14 cellular contexts compared by ENCODE assay signal in genomic region chr11:74269161-74269809, GRCh38. TPM values are rescaled to one million over a fixed set of nuclear protein-coding genes. Genes with fewer than 3 reads are reported as not detected.
DNase-seq lines count a peak whose midpoint lies in the region; ATAC-seq, FAIRE-seq and TF ChIP-seq lines count a peak whose summit lies in the region.
"Had no signal": no experiment of that assay in that cellular context is flagged by ENCODE, and none has a peak within 500 bp of the region (broad histone marks: within the 10 kb centered on the region; RNA-seq: fewer than 3 reads in every experiment).

No MANE protein-coding gene starts in this region.

- intact Hi-C loops in Right ventricle myocardium inferior (cut with DNase I): no loop called here

- H3K27me3 Mint-ChIP-seq in activated CD8-positive, alpha-beta T cell treated with anti-CD3 and anti-CD28 coated beads, Interleukin-2, amount 10 ng/mL, durations not matched to agents 7 days and 5 days (ENCODE audit: low read depth): peaks cover 29% of the 10 kb centered on the region

- H3K79me2 ChIP-seq in keratinocyte (ENCODE audit: control insufficient read depth, insufficient read depth, low read length): no peaks in the 10 kb centered on the region

- no peak for FAIRE-seq in keratinocyte (lab: Jason Lieb, UNC)

- H3K36me3 ChIP-seq in keratinocyte (ENCODE audit: control insufficient read depth in 2 of 2, extremely low read depth in 1 of 2, insufficient read depth in 2 of 2, low read length in 2 of 2): no peaks in the 10 kb centered on the region

- POLR2A ChIA-PET in activated CD8-positive, alpha-beta T cell treated with anti-CD3 and anti-CD28 coated beads, Interleukin-2, amount 10 ng/mL, durations not matched to agents 7 days and 5 days (lab: Charles Lee): no interaction called here

- H3K27ac ChIP-seq in keratinocyte (ENCODE audit: control insufficient read depth, insufficient read depth, low read length): no peak overlapping the region

- dilution Hi-C loops in keratinocyte (cut with MboI; ENCODE audit: extremely low pct_ligation_motif_present, low sequenced_read_pairs): loop anchor here (25.0 kb wide), 2 partner anchors 168 to 293 kb away; no protein-coding TSS in a partner anchor

- H3K4me3 ChIP-seq in AG10803 (ENCODE audit: low read length) (no peak overlapping the region), keratinocyte (ENCODE audit: control insufficient read depth in 2 of 3, extremely low read depth in 1 of 3, insufficient read depth in 2 of 3, low read depth in 1 of 3, low read length in 3 of 3) (no peak overlapping the region)

- no peaks in the 10 kb centered on the region for H3K36me3 Mint-ChIP-seq in activated CD8-positive, alpha-beta T cell treated with anti-CD3 and anti-CD28 coated beads, Interleukin-2, amount 10 ng/mL, durations not matched to agents 7 days and 5 days (ENCODE audit: low read depth)
- H3K36me3 Mint-ChIP-seq: stimulated activated memory B cell treated with anti-CD40 and anti-IgM and Interleukin-4, amounts not matched to agents 10 μg/mL and 1 μg/mL and 100 μg/mL, for 72 hours had no signal

- H4K20me1 ChIP-seq in keratinocyte (ENCODE audit: control insufficient read depth, extremely low read depth, insufficient read depth, low read length): no peaks in the 10 kb centered on the region

- no peaks in the 10 kb centered on the region for H3K9me1 ChIP-seq in keratinocyte (ENCODE audit: control insufficient read depth, extremely low read depth, insufficient read depth, low read length)

- no peak overlapping the region for H3K9ac ChIP-seq in keratinocyte (ENCODE audit: control insufficient read depth, extremely low read depth, insufficient read depth, low read length)

- H3K27me3 ChIP-seq in keratinocyte (ENCODE audit: control insufficient read depth, extremely low read depth, insufficient read depth, low read length): no peaks in the 10 kb centered on the region

- no peaks in the 10 kb centered on the region for H3K9me3 ChIP-seq in keratinocyte (ENCODE audit: control insufficient read depth, low read depth, low read length)

- H3K27ac Mint-ChIP-seq in activated CD8-positive, alpha-beta T cell treated with anti-CD3 and anti-CD28 coated beads, Interleukin-2, amount 10 ng/mL, durations not matched to agents 7 days and 5 days: no peak overlapping the region
- H3K27ac Mint-ChIP-seq: stimulated activated memory B cell treated with anti-CD40 and anti-IgM and Interleukin-4, amounts not matched to agents 10 μg/mL and 1 μg/mL and 100 μg/mL, for 72 hours had no signal

- H3K4me1 ChIP-seq in keratinocyte (ENCODE audit: control insufficient read depth, extremely low read depth, insufficient read depth, low read length): peaks cover 10% of the 10 kb centered on the region

- DNase-seq in AG10803 (ENCODE audit: low read depth): peak; percentile 50
- peak; percentile 62 for DNase-seq in H4 (ENCODE audit: low spot score)
- DNase-seq in activated CD8-positive, alpha-beta T cell treated with anti-CD3 and anti-CD28 coated beads, Interleukin-2, amount 10 ng/mL, durations not matched to agents 7 days and 5 days: peak; percentile 52
- no peak for DNase-seq in keratinocyte (ENCODE audit: low read depth, low spot score)
- DNase-seq in AG20443 (ENCODE audit: low spot score): no peak
- DNase-seq in Right ventricle myocardium inferior (ENCODE audit: missing footprints): no peak
- DNase-seq: caudate nucleus, GOT3, left ventricle myocardium superior, NCI-H2171, T1000 had no signal

- CTCF ChIA-PET in activated CD8-positive, alpha-beta T cell treated with anti-CD3 and anti-CD28 coated beads, Interleukin-2, amount 10 ng/mL, durations not matched to agents 7 days and 5 days (lab: Charles Lee): interaction anchor here (1.0 to 3.6 kb wide), 7 partner anchors 10 to 184 kb away, joined by 3 to 26 read pairs (median 5); no protein-coding TSS in a partner anchor

- peak; percentile 79 for ATAC-seq in activated CD8-positive, alpha-beta T cell treated with anti-CD3 and anti-CD28 coated beads, Interleukin-2, amount 10 ng/mL, durations not matched to agents 7 days and 5 days
- ATAC-seq in GM18858 (IDR thresholded peaks at IDR 0.05; ENCODE audit: unreplicated experiment) (no peak), HG02852 (IDR thresholded peaks at IDR 0.05; ENCODE audit: unreplicated experiment) (no peak), Right ventricle myocardium inferior (no peak)
- ATAC-seq: left ventricle myocardium superior; stimulated activated memory B cell treated with anti-CD40 and anti-IgM and Interleukin-4, amounts not matched to agents 10 μg/mL and 1 μg/mL and 100 μg/mL, for 72 hours had no signal

- peaks cover 20% of the 10 kb centered on the region for H3K4me1 Mint-ChIP-seq in activated CD8-positive, alpha-beta T cell treated with anti-CD3 and anti-CD28 coated beads, Interleukin-2, amount 10 ng/mL, durations not matched to agents 7 days and 5 days (ENCODE audit: low read depth)
- H3K4me1 Mint-ChIP-seq: stimulated activated memory B cell treated with anti-CD40 and anti-IgM and Interleukin-4, amounts not matched to agents 10 μg/mL and 1 μg/mL and 100 μg/mL, for 72 hours had no signal

- H3K4me3 Mint-ChIP-seq in activated CD8-positive, alpha-beta T cell treated with anti-CD3 and anti-CD28 coated beads, Interleukin-2, amount 10 ng/mL, durations not matched to agents 7 days and 5 days: no peak overlapping the region
- H3K4me3 Mint-ChIP-seq: stimulated activated memory B cell treated with anti-CD40 and anti-IgM and Interleukin-4, amounts not matched to agents 10 μg/mL and 1 μg/mL and 100 μg/mL, for 72 hours had no signal

- TF ChIP-seq CTCF in AG10803 (conservative IDR thresholded peaks at IDR 0.05; ENCODE audit: low read length) (no peak), keratinocyte (optimal IDR thresholded peaks at IDR 0.05 in 1 of 3, IDR thresholded peaks at IDR 0.05 in 1 of 3, conservative IDR thresholded peaks at IDR 0.05 in 1 of 3; ENCODE audit: extremely low read depth in 1 of 3, insufficient read depth in 2 of 3, low read length in 3 of 3) (no peak)

- no peaks in the 10 kb centered on the region for H3K9me3 Mint-ChIP-seq in activated CD8-positive, alpha-beta T cell treated with anti-CD3 and anti-CD28 coated beads, Interleukin-2, amount 10 ng/mL, durations not matched to agents 7 days and 5 days (ENCODE audit: insufficient read depth)
- H3K9me3 Mint-ChIP-seq: stimulated activated memory B cell treated with anti-CD40 and anti-IgM and Interleukin-4, amounts not matched to agents 10 μg/mL and 1 μg/mL and 100 μg/mL, for 72 hours had no signal

- peak overlapping the region; percentile 29 for H3K4me2 ChIP-seq in keratinocyte (ENCODE audit: control insufficient read depth, extremely low read depth, insufficient read depth, low read depth, low read length)

- H2AFZ ChIP-seq in keratinocyte (ENCODE audit: control insufficient read depth, low read length): no peak overlapping the region

RNA-seq across cellular contexts. Expression of gene P4HA3, which starts 42.2 kb away (rescaled TPM):
- total RNA-seq in H4 (2014; rRNA removed; shearing (Covaris generic)): 0.17 and 0.27 TPM in 2 replicates
- not detected for total RNA-seq in activated CD8-positive, alpha-beta T cell treated with anti-CD3 and anti-CD28 coated beads, Interleukin-2, amount 10 ng/mL, durations not matched to agents 7 days and 5 days
- 0.09 to 0.41 TPM (median 0.14 TPM) in 3 replicates for polyA plus RNA-seq in keratinocyte
- not detected for polyA plus RNA-seq in keratinocyte (2011; ENCODE audit: low read depth)
- 0.06 and 0.12 TPM in 2 replicates for polyA plus RNA-seq in keratinocyte (2011; cell fraction: cytosol; rRNA removed)
- 0.45 and 0.52 TPM in 2 replicates for polyA plus RNA-seq in keratinocyte (2011; cell fraction: nucleus; rRNA removed)
- 0.08 and 0.21 TPM in 2 replicates for polyA plus RNA-seq in keratinocyte (2012; ENCODE audit: low replicate concordance)
- 0.13 to 0.52 TPM in 2 of 3 replicates, not detected in the other for polyA minus RNA-seq in keratinocyte
- polyA minus RNA-seq in keratinocyte (2011; cell fraction: cytosol; rRNA and poly(A)+ RNA removed): not detected
- 0.31 and 0.42 TPM in 2 replicates for polyA minus RNA-seq in keratinocyte (2011; cell fraction: nucleus; rRNA and poly(A)+ RNA removed)
- total RNA-seq in Right ventricle myocardium inferior: not detected

Comparison
In these comparisons a context has a peak if more than half of its experiments do, and no peak if none do; other contexts are left out.
1. DNase-seq: peak in AG10803 (single experiment), H4 (single experiment) and activated CD8-positive, alpha-beta T cell treated with anti-CD3 and anti-CD28 coated beads, Interleukin-2, amount 10 ng/mL, durations not matched to agents 7 days and 5 days (single experiment); none in keratinocyte (single experiment), AG20443 (single experiment) and Right ventricle myocardium inferior (single experiment).